ENCODE assay signal across 15 cellular contexts in the genomic region with DNA sequence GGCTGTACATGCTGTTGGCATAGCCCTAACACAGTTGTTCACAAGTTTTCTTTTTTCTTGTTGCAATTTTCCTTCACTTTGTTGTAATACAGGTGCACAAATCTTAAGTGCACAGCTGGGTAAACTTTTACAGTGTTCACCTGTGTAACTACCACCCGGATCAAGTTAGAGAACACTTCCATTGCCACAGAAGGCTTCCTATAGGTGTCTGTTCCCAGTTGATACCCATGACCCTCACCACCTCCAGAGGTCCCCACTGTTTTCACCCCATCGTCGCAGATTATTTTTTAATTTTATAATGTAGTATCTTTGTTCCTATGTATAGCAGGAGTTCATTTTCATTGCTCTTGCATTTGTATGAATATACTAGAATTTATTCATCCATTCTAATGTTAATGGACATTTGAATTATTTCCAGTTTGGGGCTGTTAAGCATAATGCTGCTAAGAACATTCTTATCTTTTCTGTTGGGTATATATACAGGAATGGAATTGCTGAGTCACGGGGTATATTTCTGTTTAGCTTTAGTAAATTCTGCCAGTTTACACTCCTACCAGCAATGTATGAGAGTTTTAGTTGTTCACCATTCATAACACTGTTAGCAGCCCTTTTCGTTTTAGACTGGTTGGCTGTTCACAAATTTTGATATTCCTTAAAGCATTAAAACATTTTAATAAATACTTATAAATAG. TPM values are rescaled to one million over a fixed set of nuclear protein-coding genes. Genes with fewer than 3 reads are reported as not detected.
A peak's percentile ranks its signal among the peaks of the same experiment; 100 is the strongest.
DNase-seq lines count a peak whose midpoint lies in the region; ATAC-seq, FAIRE-seq and TF ChIP-seq lines count a peak whose summit lies in the region.
"Had no signal": no experiment of that assay in that cellular context is flagged by ENCODE, and none has a peak within 500 bp of the region (broad histone marks: within the 10 kb centered on the region; RNA-seq: fewer than 3 reads in every experiment).

No MANE protein-coding gene starts in this region.

- peak overlapping the region in 1 of 2 experiments; percentile 5; a peak in 1 of 4 replicates for H3K9ac ChIP-seq in K562 (ENCODE audit: insufficient read depth in 1 of 2, low read depth in 2 of 2, low read length in 2 of 2)

- FAIRE-seq in A549 (lab: Jason Lieb, UNC) (no peak), K562 (lab: Jason Lieb, UNC) (peak; percentile 42), RCC 7860 (lab: Jason Lieb, UNC) (no peak)
- FAIRE-seq: GM12891 had no signal

- H3K79me2 ChIP-seq in K562 (ENCODE audit: control insufficient read depth, insufficient read depth, low read length): no peaks in the 10 kb centered on the region; the same call in 2 of the 3 replicates

- H2AFZ ChIP-seq in K562 (ENCODE audit: low read depth, low read length): no peak overlapping the region; the same call in 1 of the 2 replicates

- intact Hi-C loops in K562 (cut with micrococcal nuclease): loop anchor here (5.0 kb wide), 1 partner anchor 138 kb away; no protein-coding TSS in a partner anchor
- intact Hi-C loops in uterus (cut with DNase I; ENCODE audit: low total_unique reads): loop anchor here (5.0 kb wide), 1 partner anchor 248 kb away; no protein-coding TSS in a partner anchor

- 71% methylated on average over 5 of the region's 5 CpGs for WGBS in A549 (ENCODE audit: missing lambda C conversion rate)
- 17% methylated on average over 5 of the region's 5 CpGs for WGBS in K562 (ENCODE audit: insufficient coverage, low coverage, missing lambda C conversion rate)
- WGBS in gastroesophageal sphincter (ENCODE audit: low coverage in 1 of 2), 2 donors: 54 to 75% methylated on average over 5 of the region's 5 CpGs

- TF ChIP-seq RAD21 in A549 (conservative IDR thresholded peaks at IDR 0.05 in 1 of 2, IDR thresholded peaks at IDR 0.05 in 1 of 2) (no peak), K562 (CRISPR knock-in tag; conservative IDR thresholded peaks at IDR 0.05 in 1 of 2, IDR thresholded peaks at IDR 0.05 in 1 of 2) (no peak)

- in situ Hi-C loops in K562 (cut with MboI): no loop called here

- H3K4me2 ChIP-seq in A549: peak overlapping the region; percentile 1; the same call in 1 of the 3 replicates
- H3K4me2 ChIP-seq in K562 (ENCODE audit: insufficient read depth, low read length): no peak overlapping the region; the same call in 1 of the 2 replicates

- BruUV-seq in K562 (replicated peaks; lab: Mats Ljungman, UMichigan): no TSS peak

- no peaks in the 10 kb centered on the region for H3K9me1 ChIP-seq in K562 (ENCODE audit: control insufficient read depth, insufficient read depth, low read length)

- H3K27ac ChIP-seq in A549: peak overlapping the region; percentile 30 to 63; a peak in 4 of 6 replicates
- H3K27ac ChIP-seq in K562 (ENCODE audit: extremely low read depth, low read depth, low read length): peak overlapping the region; percentile 51; the same call in 1 of the 3 replicates
- no peak overlapping the region for H3K27ac ChIP-seq in uterus
- no peak overlapping the region for H3K27ac ChIP-seq in gastroesophageal sphincter

- H3K36me3 ChIP-seq in K562 (ENCODE audit: control insufficient read depth, insufficient read depth, low read length) (peaks cover 48% of the 10 kb centered on the region), uterus (no peaks in the 10 kb centered on the region), gastroesophageal sphincter (peaks cover 0 to 36% of the 10 kb centered on the region in 2 donors)

- TF ChIP-seq CTCF in A549 (IDR thresholded peaks at IDR 0.05): no peak
- no peak for TF ChIP-seq CTCF in K562 (IDR thresholded peaks at IDR 0.05 in 2 of 3, conservative IDR thresholded peaks at IDR 0.05 in 1 of 3; ENCODE audit: insufficient read depth in 2 of 3, low read depth in 1 of 3, low read length in 3 of 3)
- TF ChIP-seq CTCF in fibroblast of the aortic adventitia (IDR thresholded peaks at IDR 0.05; ENCODE audit: insufficient read depth, low read length): no peak
- TF ChIP-seq CTCF in uterus (IDR thresholded peaks at IDR 0.05): no peak
- no peak for TF ChIP-seq CTCF in gastroesophageal sphincter (IDR thresholded peaks at IDR 0.05)

- H3K4me1 ChIP-seq in A549 (peaks cover 34% of the 10 kb centered on the region), K562 (replicated peaks in 1 of 2; ENCODE audit: control insufficient read depth in 2 of 2, insufficient read depth in 2 of 2, low read length in 2 of 2) (peaks cover 0 to 21% of the 10 kb centered on the region in 2 experiments; a peak in 3 of 5 replicates), uterus (peaks cover 0 to 6% of the 10 kb centered on the region in 2 donors), gastroesophageal sphincter (peaks cover 0 to 15% (median 0%) of the 10 kb centered on the region in 3 donors)

- TF ChIP-seq EP300 in A549 (IDR thresholded peaks at IDR 0.05) (no peak), K562 (IDR thresholded peaks at IDR 0.05; ENCODE audit: low read length) (no peak), gastroesophageal sphincter (IDR thresholded peaks at IDR 0.05) (no peak)

- H4K20me1 ChIP-seq in K562 (replicated peaks; ENCODE audit: control insufficient read depth, insufficient read depth, low read length): 0 out of 2 replicates have a peak, but pooled peaks cover 3% of the 10 kb centered on the region

- ATAC-seq in A549: no peak
- ATAC-seq in K562: peak; percentile 60
- ATAC-seq in gastroesophageal sphincter: no peak
- ATAC-seq: HCT116 had no signal

- CTCF ChIA-PET in A549 (lab: Yijun Ruan, JAX): interaction anchor here (0.8 to 6.5 kb wide), 5 partner anchors 8 to 251 kb away, joined by 3 to 54 read pairs (median 6); no protein-coding TSS in a partner anchor
- CTCF ChIA-PET in K562 (lab: Yijun Ruan, JAX; ENCODE audit: low intra/inter-chr PET ratio): interaction anchor here (0.7 to 1.2 kb wide), 2 partner anchors 236 to 249 kb away, joined by 3 read pairs; no protein-coding TSS in a partner anchor

- POLR2A ChIA-PET in A549 (lab: Yijun Ruan, JAX) (interaction anchor here (0.7 kb wide), 1 partner anchor 17 kb away, joined by 3 read pairs; the partner anchor contains the start of genes EXOC8 and SPRTN), K562 (lab: Yijun Ruan, JAX) (interaction anchor here (0.9 to 1.3 kb wide), 5 partner anchors 12 to 246 kb away, joined by 3 to 4 read pairs (median 4); partner anchors contain the start of genes EXOC8 and SPRTN)

- no peaks in the 10 kb centered on the region for H3K9me3 ChIP-seq in A549
- H3K9me3 ChIP-seq in K562 (replicated peaks; ENCODE audit: control insufficient read depth, insufficient read depth, low read depth, low read length): no peaks in the 10 kb centered on the region
- no peaks in the 10 kb centered on the region for H3K9me3 ChIP-seq in uterus
- H3K9me3 ChIP-seq in gastroesophageal sphincter: no peaks in the 10 kb centered on the region

- no peak for TF ChIP-seq POLR2A in A549 (IDR thresholded peaks at IDR 0.05; ENCODE audit: low read length)
- no peak for TF ChIP-seq POLR2A in K562 (conservative IDR thresholded peaks at IDR 0.05)
- no peak for TF ChIP-seq POLR2A in uterus (IDR thresholded peaks at IDR 0.05)
- TF ChIP-seq POLR2A in gastroesophageal sphincter (IDR thresholded peaks at IDR 0.05): no peak

- no peak for DNase-seq in A549 (ENCODE audit: low read depth in 1 of 2, low spot score in 1 of 2)
- peak; percentile 2 for DNase-seq in OCI-M2 (lab: John Stamatoyannopoulos, UW; ENCODE audit: unreplicated experiment)
- DNase-seq in K562 (ENCODE audit: extremely low read depth in 1 of 4, low spot score in 3 of 4): peak; percentile 29 to 52 (median 46)
- peak; percentile 77 for DNase-seq in fibroblast of the aortic adventitia (ENCODE audit: low read depth)
- DNase-seq in uterus: no peak
- DNase-seq in NCI-H2107 treated with DMSO at 0.1 percent for 48 hours (lab: John Stamatoyannopoulos, UW; ENCODE audit: unreplicated experiment): no peak
- DNase-seq in RCC 7860 (ENCODE audit: low spot score): no peak
- DNase-seq: COR-L47, NCI-H1436 treated with DMSO at 0.1 percent for 48 hours, NCI-H2107, NCI-H345, Right ventricle myocardium superior had no signal

- H3K27me3 ChIP-seq in K562 (ENCODE audit: control insufficient read depth in 2 of 2, insufficient read depth in 2 of 2, low read length in 2 of 2) (no peaks in the 10 kb centered on the region), uterus (no peaks in the 10 kb centered on the region), gastroesophageal sphincter (no peaks in the 10 kb centered on the region)

- H3K4me3 ChIP-seq in A549: no peak overlapping the region
- no peak overlapping the region for H3K4me3 ChIP-seq in K562
- H3K4me3 ChIP-seq in fibroblast of the aortic adventitia (ENCODE audit: low read depth, low read length): no peak overlapping the region
- H3K4me3 ChIP-seq in uterus: no peak overlapping the region
- no peak overlapping the region for H3K4me3 ChIP-seq in gastroesophageal sphincter

RNA-seq across cellular contexts. Expression of gene SPRTN, which starts 16.4 kb away (rescaled TPM):
- polyA plus RNA-seq in A549 (2011; rRNA removed): 17.9 and 21.0 TPM in 2 replicates
- polyA plus RNA-seq in A549 (2012; cell fraction: cytosol; rRNA removed): 13.4 and 18.0 TPM in 2 replicates
- 11.7 and 15.3 TPM in 2 replicates for polyA plus RNA-seq in A549 (2012; cell fraction: nucleus; rRNA removed)
- polyA plus RNA-seq in A549 (2017; fragmentation: RNase III; extraction: RNeasy Plus Mini Kit Qiagen cat#74134 plus additional on column Dnase treatment): 14.0 to 16.0 TPM (median 14.4 TPM) in 3 replicates
- polyA minus RNA-seq in A549 (2011; rRNA and poly(A)+ RNA removed): 29.9 and 31.7 TPM in 2 replicates
- total RNA-seq in K562 (2011; cell fraction: chromatin; rRNA removed; ENCODE audit: low replicate concordance): 42.1 and 69.3 TPM in 2 replicates
- total RNA-seq in K562 (2011; cell fraction: nucleolus; rRNA removed): 30.9 and 32.4 TPM in 2 replicates
- total RNA-seq in K562 (2011; cell fraction: nucleoplasm; rRNA removed): 37.6 and 46.4 TPM in 2 replicates
- total RNA-seq in K562 (2014; rRNA removed): 28.6 and 32.5 TPM in 2 replicates
- total RNA-seq in K562 (2014; rRNA removed; fragmentation: Illumina TruSeq; extraction: Trizol): 21.7 and 23.8 TPM in 2 replicates
- 28.2 and 31.7 TPM in 2 replicates for total RNA-seq in K562 (2015; rRNA removed; fragmentation: Illumina TruSeq; extraction: Trizol)
- 21.2 and 23.3 TPM in 2 replicates for total RNA-seq in K562 (2021)
- polyA plus RNA-seq in K562 (2011; rRNA removed): 11.0 and 16.9 TPM in 2 replicates
- polyA plus RNA-seq in K562 (2011; cell fraction: cytosol; rRNA removed): 12.1 and 12.4 TPM in 2 replicates
- polyA plus RNA-seq in K562 (2011; cell fraction: nucleus; rRNA removed): 16.3 and 17.6 TPM in 2 replicates
- polyA plus RNA-seq in K562 (2012): 8.8 and 11.4 TPM in 2 replicates
- polyA plus RNA-seq in K562 (2014; fragmentation: Illumina TruSeq; extraction: Trizol): 17.2 and 22.4 TPM in 2 replicates
- polyA plus RNA-seq in K562 (2014; fragmentation: Nextera tagmentation; extraction: Ambion mirVana): 10 to 100 TPM in 1 of 2 experiments, 1 to 10 TPM in 1; 8.1 to 10.1 TPM
- 20.0 and 21.7 TPM in 2 replicates for polyA plus RNA-seq in K562 (2014; rRNA removed)
- 31.0 and 32.1 TPM in 2 replicates for polyA minus RNA-seq in K562 (2011; rRNA and poly(A)+ RNA removed)
- 16.0 and 19.6 TPM in 2 replicates for polyA minus RNA-seq in K562 (2011; cell fraction: cytosol; rRNA and poly(A)+ RNA removed)
- polyA minus RNA-seq in K562 (2011; cell fraction: nucleus; rRNA and poly(A)+ RNA removed): 21.9 and 37.9 TPM in 2 replicates
- total RNA-seq in fibroblast of the aortic adventitia (ENCODE audit: low replicate concordance): 17.2 and 33.6 TPM in 2 replicates
- 10 to 100 TPM in 3 of 4 donors, 1 to 10 TPM in 1; 4.9 to 19.3 (median 15.2) TPM for total RNA-seq in uterus
- 10 to 100 TPM; 15.3 to 34.7 (median 20.7) TPM for total RNA-seq in gastroesophageal sphincter

RNA-seq across cellular contexts. Expression of gene EXOC8, which starts 16.8 kb away (rescaled TPM):
- polyA plus RNA-seq in A549 (2011; rRNA removed) (7.6 and 7.7 TPM in 2 replicates), A549 (2017; fragmentation: RNase III; extraction: RNeasy Plus Mini Kit Qiagen cat#74134 plus additional on column Dnase treatment) (8.9 to 10.1 TPM (median 9.8 TPM) in 3 replicates), K562 (2011; rRNA removed) (5.3 and 5.9 TPM in 2 replicates), K562 (2014; fragmentation: Illumina TruSeq; extraction: Trizol) (7.1 and 7.7 TPM in 2 replicates), K562 (2014; fragmentation: Nextera tagmentation; extraction: Ambion mirVana) (1 to 10 TPM; 2.1 to 4.2 TPM), K562 (2014; rRNA removed) (5.7 and 7.2 TPM in 2 replicates)
- polyA plus RNA-seq in A549 (2012; cell fraction: cytosol; rRNA removed): 2.1 and 2.3 TPM in 2 replicates
- 2.8 and 3.6 TPM in 2 replicates for polyA plus RNA-seq in A549 (2012; cell fraction: nucleus; rRNA removed)
- polyA minus RNA-seq in A549 (2011; rRNA and poly(A)+ RNA removed): 12.8 and 13.1 TPM in 2 replicates
- 11.3 and 16.8 TPM in 2 replicates for total RNA-seq in K562 (2011; cell fraction: chromatin; rRNA removed; ENCODE audit: low replicate concordance)
- total RNA-seq in K562 (2011; cell fraction: nucleolus; rRNA removed): 8.8 and 9.3 TPM in 2 replicates
- total RNA-seq in K562 (2011; cell fraction: nucleoplasm; rRNA removed): 10.6 and 12.0 TPM in 2 replicates
- total RNA-seq in K562 (2014; rRNA removed) (6.9 and 7.1 TPM in 2 replicates), K562 (2014; rRNA removed; fragmentation: Illumina TruSeq; extraction: Trizol) (12.7 and 13.2 TPM in 2 replicates), K562 (2015; rRNA removed; fragmentation: Illumina TruSeq; extraction: Trizol) (12.8 and 13.2 TPM in 2 replicates), K562 (2021) (12.1 and 13.6 TPM in 2 replicates), fibroblast of the aortic adventitia (ENCODE audit: low replicate concordance) (18.6 and 19.3 TPM in 2 replicates), uterus (10 to 100 TPM; 14.1 to 27.1 (median 16.9) TPM), gastroesophageal sphincter (10 to 100 TPM; 11.8 to 15.3 (median 14.4) TPM)
- 2.3 and 3.5 TPM in 2 replicates for polyA plus RNA-seq in K562 (2011; cell fraction: cytosol; rRNA removed)
- polyA plus RNA-seq in K562 (2011; cell fraction: nucleus; rRNA removed): 6.2 and 6.5 TPM in 2 replicates
- 5.0 and 5.2 TPM in 2 replicates for polyA plus RNA-seq in K562 (2012)
- polyA minus RNA-seq in K562 (2011; rRNA and poly(A)+ RNA removed): 13.4 and 14.7 TPM in 2 replicates
- 7.4 and 7.5 TPM in 2 replicates for polyA minus RNA-seq in K562 (2011; cell fraction: cytosol; rRNA and poly(A)+ RNA removed)
- polyA minus RNA-seq in K562 (2011; cell fraction: nucleus; rRNA and poly(A)+ RNA removed): 5.3 and 10.2 TPM in 2 replicates

Comparison
In these comparisons a context has a peak if more than half of its experiments do, and no peak if none do; other contexts are left out.
1. DNase-seq: peak in OCI-M2 (single experiment), K562 (4 of 4) and fibroblast of the aortic adventitia (single experiment); none in A549 (0 of 2), uterus (0 of 2), NCI-H2107 treated with DMSO at 0.1 percent for 48 hours (single experiment) and RCC 7860 (single experiment).
2. H3K27ac ChIP-seq: peak in A549 (2 of 2) and K562 (single experiment); none in uterus (0 of 2) and gastroesophageal sphincter (0 of 4).
3. Of the 35 proteins assayed by ChIP-seq in both K562 and A549: peak only in K562: none; only in A549: POLR2AphosphoS2; in both: MAFK; in neither: 33.